In the genomic region with DNA sequence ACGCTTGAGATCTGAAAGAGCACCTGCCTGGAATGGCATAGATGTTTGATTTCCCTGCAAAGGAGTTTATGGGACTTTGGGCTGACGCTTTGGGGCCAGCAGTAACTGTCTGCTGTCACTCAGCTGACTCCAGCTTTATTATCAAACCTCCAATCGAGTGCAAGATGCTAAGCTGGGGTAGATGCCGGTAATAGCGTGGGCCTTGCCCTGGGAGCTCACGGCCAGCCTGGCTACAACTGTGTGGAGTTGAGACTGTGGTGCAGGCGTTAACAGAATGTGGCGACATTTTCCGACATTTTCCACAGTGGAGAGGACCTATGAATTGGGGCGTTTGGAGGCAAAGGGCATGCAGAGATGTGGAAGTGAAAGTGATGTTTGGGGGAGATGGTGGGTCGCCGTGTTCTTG, we compare ENCODE assay signal across 1 cellular context.
TF ChIP-seq lines count a peak whose summit lies in the region.

No MANE protein-coding gene starts in this region.

TF ChIP-seq in endothelial cell of umbilical vein, 7 proteins besides CTCF, POLR2A, EP300 and RAD21 (continued from another document):
- no peak for TF ChIP-seq GATA2 (IDR thresholded peaks at IDR 0.05; ENCODE audit: insufficient read depth, insufficient read length, low read depth, low read length)
- TF ChIP-seq MYC (IDR thresholded peaks at IDR 0.05; ENCODE audit: low read depth, low read length): no peak
- TF ChIP-seq, protein P1, sequence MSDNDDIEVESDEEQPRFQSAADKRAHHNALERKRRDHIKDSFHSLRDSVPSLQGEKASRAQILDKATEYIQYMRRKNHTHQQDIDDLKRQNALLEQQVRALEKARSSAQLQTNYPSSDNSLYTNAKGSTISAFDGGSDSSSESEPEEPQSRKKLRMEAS (IDR thresholded peaks at IDR 0.05; ENCODE audit: insufficient read depth, insufficient read length): no peak
- TF ChIP-seq JUN (IDR thresholded peaks at IDR 0.05; ENCODE audit: borderline replicate concordance, insufficient read depth, insufficient read length, low read depth): no peak
- no peak for TF ChIP-seq EZH2 (IDR thresholded peaks at IDR 0.05; ENCODE audit: borderline replicate concordance, low read depth, low read length, severe bottlenecking)
- TF ChIP-seq POLR2AphosphoS5 (IDR thresholded peaks at IDR 0.05; ENCODE audit: insufficient read depth, low read depth, low read length): no peak
